In the genomic region with DNA sequence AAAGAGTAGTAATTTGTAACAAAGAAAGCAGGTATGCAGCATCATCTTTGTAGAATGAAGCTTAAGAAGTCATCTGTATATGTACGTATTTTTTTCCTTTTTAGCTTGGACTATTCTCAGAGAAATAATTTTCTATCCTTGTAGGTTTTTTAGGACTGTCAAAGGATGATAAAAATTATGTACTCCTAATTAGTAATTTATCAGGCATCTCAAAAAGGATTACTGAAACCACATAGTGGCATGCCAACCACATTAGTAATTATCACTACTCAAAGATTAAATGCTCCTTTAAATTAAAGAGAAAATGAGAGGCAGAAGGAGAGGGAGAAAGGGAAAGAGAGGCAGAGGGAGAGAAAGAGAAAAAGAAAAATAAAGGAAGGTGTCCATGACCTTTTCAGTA, we compare ENCODE assay signal across 14 cellular contexts.
"Had no signal": no experiment of that assay in that cellular context is flagged by ENCODE, and none has a peak within 500 bp of the region (broad histone marks: within the 10 kb centered on the region; RNA-seq: fewer than 3 reads in every experiment).

No MANE protein-coding gene starts in this region.

- ATAC-seq: body of pancreas had no signal

- H3K4me1 ChIP-seq: body of pancreas, left ventricle myocardium inferior, sigmoid colon had no signal

- H3K27ac ChIP-seq: body of pancreas, left ventricle myocardium inferior, sigmoid colon had no signal

- H3K9me3 Mint-ChIP-seq: activated CD4-positive, alpha-beta memory T cell treated with anti-CD3 and anti-CD28 coated beads for 36 hours; T-helper 2 cell treated with Interferon-gamma antibody and Interleukin-4, amounts not matched to agents 5 μg/mL and 100 μg/mL, for 36 hours had no signal

- H3K27ac Mint-ChIP-seq: activated CD4-positive, alpha-beta memory T cell treated with anti-CD3 and anti-CD28 coated beads for 36 hours; T-helper 2 cell treated with Interferon-gamma antibody and Interleukin-4, amounts not matched to agents 5 μg/mL and 100 μg/mL, for 36 hours had no signal

- H3K9me3 ChIP-seq: body of pancreas, left ventricle myocardium inferior, sigmoid colon had no signal

- DNase-seq: activated CD4-positive, alpha-beta memory T cell treated with anti-CD3 and anti-CD28 coated beads for 36 hours; activated CD4-positive, alpha-beta T cell treated with anti-CD3 and anti-CD28 coated beads for 1 hour; activated CD8-positive, alpha-beta memory T cell treated with anti-CD3 and anti-CD28 coated beads, Interleukin-2, amount 50 U/mL, for 4 hours; activated naive CD4-positive, alpha-beta T cell treated with Interleukin-2 at 50 U/mL for 16 hours; body of pancreas; dermis blood vessel endothelial cell; erythroblast; left ventricle myocardium inferior; mesendoderm; sigmoid colon; stimulated activated CD4-positive, alpha-beta T cell treated with anti-CD3 and anti-CD28 coated beads, Interleukin-2, amount 100 ng/mL, for 48 hours; stimulated activated naive CD4-positive, alpha-beta T cell treated with Interleukin-2 at 50 U/mL for 16 hours; SW 1271 had no signal

- H3K4me3 Mint-ChIP-seq: activated CD4-positive, alpha-beta memory T cell treated with anti-CD3 and anti-CD28 coated beads for 36 hours; T-helper 2 cell treated with Interferon-gamma antibody and Interleukin-4, amounts not matched to agents 5 μg/mL and 100 μg/mL, for 36 hours had no signal

- H3K27me3 ChIP-seq: body of pancreas, sigmoid colon had no signal

- H3K4me3 ChIP-seq: body of pancreas, left ventricle myocardium inferior, sigmoid colon had no signal

- H3K36me3 ChIP-seq: left ventricle myocardium inferior had no signal
